2 cellular contexts compared by ENCODE assay signal in genomic region chr9:91727316-91727861, GRCh38.
A peak's percentile ranks its signal among the peaks of the same experiment; 100 is the strongest.
TF ChIP-seq lines count a peak whose summit lies in the region.

No MANE protein-coding gene starts in this region.

TF ChIP-seq in IMR-90, 13 proteins besides CTCF, POLR2A, EP300 and RAD21:
- TF ChIP-seq SMC3 (IDR thresholded peaks at IDR 0.05; ENCODE audit: low read depth, low read length) (peak; percentile 67), MAZ (IDR thresholded peaks at IDR 0.05; ENCODE audit: borderline replicate concordance, low read depth, low read length) (peak; percentile 36; the same call in 1 of the 2 replicates), CEBPB (IDR thresholded peaks at IDR 0.05; ENCODE audit: low read depth, low read length) (no peak)

TF ChIP-seq in H1, 55 proteins besides CTCF, POLR2A, EP300 and RAD21:
- no peak for TF ChIP-seq SIX5 (IDR thresholded peaks at IDR 0.05; ENCODE audit: low read depth, low read length)
- no peak for TF ChIP-seq CHD1 (IDR thresholded peaks at IDR 0.05; ENCODE audit: low read depth, low read length)
- no peak for TF ChIP-seq RBBP5 (IDR thresholded peaks at IDR 0.05; ENCODE audit: borderline replicate concordance, low read depth, low read length)
- TF ChIP-seq SUZ12 (IDR thresholded peaks at IDR 0.05; ENCODE audit: low read length): no peak
- no peak for TF ChIP-seq SIN3A (conservative IDR thresholded peaks at IDR 0.05 in 1 of 2, IDR thresholded peaks at IDR 0.05 in 1 of 2; ENCODE audit: low read depth in 1 of 2, low read length in 2 of 2)
- TF ChIP-seq KDM5A (IDR thresholded peaks at IDR 0.05; ENCODE audit: low read length): no peak
- TF ChIP-seq USF2 (IDR thresholded peaks at IDR 0.05; ENCODE audit: low read length): no peak
- no peak for TF ChIP-seq ASH2L (IDR thresholded peaks at IDR 0.05; ENCODE audit: low read length)
- TF ChIP-seq KDM4A (IDR thresholded peaks at IDR 0.05; ENCODE audit: low read depth, low read length, severe bottlenecking): no peak
- TF ChIP-seq POLR2AphosphoS5 (IDR thresholded peaks at IDR 0.05; ENCODE audit: low read depth, low read length): no peak
TF ChIP-seq in H1: peak in this region for 0.
